In the genomic region with DNA sequence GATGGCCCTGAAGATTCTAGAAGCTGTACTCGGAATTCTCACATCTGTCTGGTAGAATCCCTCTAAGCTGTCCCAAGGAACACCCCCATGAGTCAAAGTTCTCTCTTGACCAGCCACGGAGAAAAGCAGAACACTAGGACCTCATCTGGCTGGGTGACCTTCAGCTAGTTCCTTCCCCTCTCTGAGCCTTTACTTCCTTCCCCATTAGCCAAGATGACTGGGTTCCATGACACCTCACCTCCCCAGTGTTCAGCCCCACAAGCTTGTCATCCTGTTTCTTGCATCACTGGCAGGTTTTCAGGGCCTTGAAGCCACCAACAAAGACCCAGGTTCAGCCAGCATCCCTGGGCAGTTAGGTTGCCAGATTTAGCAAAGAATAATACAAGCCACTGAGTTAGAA, we compare ENCODE assay signal across 20 cellular contexts.
"Had no signal": no experiment of that assay in that cellular context is flagged by ENCODE, and none has a peak within 500 bp of the region (broad histone marks: within the 10 kb centered on the region; RNA-seq: fewer than 3 reads in every experiment).

No MANE protein-coding gene starts in this region.

- H3K9me3 ChIP-seq: esophagus squamous epithelium, gastroesophageal sphincter, ovary, right atrium auricular region, testis, transverse colon had no signal

- H3K27ac ChIP-seq: epithelial cell of prostate, esophagus squamous epithelium, gastroesophageal sphincter, ovary, right atrium auricular region, testis, transverse colon had no signal

- H3K36me3 ChIP-seq: esophagus squamous epithelium, gastroesophageal sphincter, ovary, right atrium auricular region, transverse colon had no signal

- H3K4me3 ChIP-seq: esophagus squamous epithelium, gastroesophageal sphincter, ovary, right atrium auricular region, smooth muscle cell, testis, transverse colon had no signal

- H3K27me3 ChIP-seq: ovary, right atrium auricular region, testis, transverse colon had no signal

- H3K4me1 ChIP-seq: transverse colon had no signal

- DNase-seq: cerebellar nuclear complex; effector memory CD8-positive, alpha-beta T cell; esophagus squamous epithelium; foreskin fibroblast; glutamatergic neuron; immature natural killer cell; left ventricle myocardium superior; mesendoderm; naive thymus-derived CD8-positive, alpha-beta T cell; nucleus accumbens; ovary; stimulated activated CD4-positive, alpha-beta T cell treated with anti-CD3 and anti-CD28 coated beads, Interleukin-2, amount 100 ng/mL, for 48 hours; stimulated activated CD8-positive, alpha-beta memory T cell treated with anti-CD3 and anti-CD28 coated beads, Interleukin-4, amount 100 ng/mL, for 48 hours; testis; transverse colon had no signal

- ATAC-seq: effector memory CD8-positive, alpha-beta T cell; gastroesophageal sphincter; left ventricle myocardium superior; naive thymus-derived CD8-positive, alpha-beta T cell; stimulated activated effector memory CD8-positive, alpha-beta T cell treated with anti-CD3 and anti-CD28 coated beads, Interleukin-12 subunit alpha, Interleukin-12 subunit beta, amount 100 ng/mL, for 72 hours had no signal
